In the genomic region with DNA sequence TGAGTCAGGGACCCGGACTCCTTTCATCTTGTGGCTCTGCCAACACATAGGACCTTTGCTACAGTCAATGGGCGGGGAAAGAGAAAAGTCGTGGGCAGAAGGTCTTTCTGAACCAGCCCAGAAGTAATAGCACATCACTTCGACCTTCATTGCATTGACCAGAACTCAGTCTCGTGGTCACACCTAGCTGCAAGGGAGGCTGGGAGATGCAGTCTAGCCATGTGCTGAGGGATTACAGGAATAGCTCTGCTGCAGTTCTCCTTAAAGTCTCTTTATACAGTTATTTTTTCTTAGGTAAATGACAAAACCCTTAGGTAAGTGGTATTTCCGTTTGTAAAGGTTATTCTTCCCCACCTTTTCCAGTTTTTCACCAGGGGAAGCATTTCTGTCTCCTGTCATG, we compare ENCODE assay signal across 28 cellular contexts.
"Had no signal": no experiment of that assay in that cellular context is flagged by ENCODE, and none has a peak within 500 bp of the region (broad histone marks: within the 10 kb centered on the region; RNA-seq: fewer than 3 reads in every experiment).

No MANE protein-coding gene starts in this region.

- H3K4me1 Mint-ChIP-seq: stimulated activated effector memory CD8-positive, alpha-beta T cell treated with anti-CD3 and anti-CD28 coated beads, Interleukin-12 subunit alpha, Interleukin-12 subunit beta, amount 100 ng/mL, for 72 hours; stimulated activated memory B cell treated with anti-CD40 and anti-IgM and Interleukin-4, amounts not matched to agents 10 μg/mL and 1 μg/mL and 100 μg/mL, for 72 hours; stimulated activated naive B cell treated with anti-CD40 and anti-IgM and Interleukin-4, amounts not matched to agents 10 μg/mL and 1 μg/mL and 100 μg/mL, for 72 hours; stimulated activated naive CD8-positive, alpha-beta T cell treated with anti-CD3 and anti-CD28 coated beads, Interleukin-15, amount 100 ng/mL, for 72 hours had no signal

- H3K27me3 Mint-ChIP-seq: type B pancreatic cell had no signal

- H3K36me3 ChIP-seq: suprapubic skin, thoracic aorta, thyroid gland, tibial nerve, transverse colon, upper lobe of left lung, upper lobe of right lung, uterus, vagina had no signal

- H3K4me3 ChIP-seq: stomach, suprapubic skin, testis, thoracic aorta, thyroid gland, tibial artery, tibial nerve, transverse colon, upper lobe of left lung, upper lobe of right lung, uterus, vagina had no signal

- H3K27ac ChIP-seq: stomach, suprapubic skin, testis, thoracic aorta, thyroid gland, tibial artery, tibial nerve, transverse colon, upper lobe of left lung, upper lobe of right lung, uterus, vagina had no signal

- DNase-seq: stimulated activated CD4-positive, alpha-beta T cell treated with anti-CD3 and anti-CD28 coated beads, Interleukin-2, amount 100 ng/mL, for 48 hours; stimulated activated CD4-positive, alpha-beta T cell treated with anti-CD3 and anti-CD28 coated beads, Interleukin-4, amount 100 ng/mL, for 1 hour; stimulated activated CD4-positive, alpha-beta T cell treated with anti-CD3 and anti-CD28 coated beads, Interleukin-4, amount 100 ng/mL, for 24 hours; stimulated activated CD4-positive, alpha-beta T cell treated with anti-CD3 and anti-CD28 coated beads, Interleukin-4, amount 100 ng/mL, for 4 hours; stimulated activated CD8-positive, alpha-beta memory T cell treated with anti-CD3 and anti-CD28 coated beads, Interleukin-4, amount 100 ng/mL, for 48 hours; stimulated activated naive B cell treated with anti-CD40 and anti-IgM and Interleukin-4, amounts not matched to agents 10 μg/mL and 1 μg/mL and 100 μg/mL, for 72 hours; stimulated activated naive CD4-positive, alpha-beta T cell; stimulated activated naive CD4-positive, alpha-beta T cell treated with Interleukin-2 at 50 U/mL for 16 hours; stimulated activated naive CD8-positive, alpha-beta T cell treated with anti-CD3 and anti-CD28 coated beads, Interleukin-15, amount 100 ng/mL, for 72 hours; stimulated activated naive CD8-positive, alpha-beta T cell treated with anti-CD3 and anti-CD28 coated beads, Interleukin-15, Interleukin-2, amounts not matched to agents 100 U/mL and 50 U/mL, for 24 hours; stomach; substantia nigra; testis; thyroid gland; tibial artery; transverse colon; trophoblast cell; upper lobe of left lung; upper lobe of right lung; uterus had no signal

- H3K27ac Mint-ChIP-seq: stimulated activated effector memory CD8-positive, alpha-beta T cell treated with anti-CD3 and anti-CD28 coated beads, Interleukin-12 subunit alpha, Interleukin-12 subunit beta, amount 100 ng/mL, for 72 hours; stimulated activated memory B cell treated with anti-CD40 and anti-IgM and Interleukin-4, amounts not matched to agents 10 μg/mL and 1 μg/mL and 100 μg/mL, for 72 hours; stimulated activated naive B cell treated with anti-CD40 and anti-IgM and Interleukin-4, amounts not matched to agents 10 μg/mL and 1 μg/mL and 100 μg/mL, for 72 hours; stimulated activated naive CD8-positive, alpha-beta T cell treated with anti-CD3 and anti-CD28 coated beads, Interleukin-15, amount 100 ng/mL, for 72 hours; stimulated activated naive CD8-positive, alpha-beta T cell treated with anti-CD3 and anti-CD28 coated beads, Interleukin-15, Interleukin-2, amounts not matched to agents 100 ng/mL and 50 ng/mL, for 24 hours; type B pancreatic cell had no signal

- ATAC-seq: stimulated activated effector memory CD8-positive, alpha-beta T cell treated with anti-CD3 and anti-CD28 coated beads, Interleukin-12 subunit alpha, Interleukin-12 subunit beta, amount 100 ng/mL, for 72 hours; stimulated activated memory B cell treated with anti-CD40 and anti-IgM and Interleukin-4, amounts not matched to agents 10 μg/mL and 1 μg/mL and 100 μg/mL, for 72 hours; stimulated activated naive B cell treated with anti-CD40 and anti-IgM and Interleukin-4, amounts not matched to agents 10 μg/mL and 1 μg/mL and 100 μg/mL, for 72 hours; stimulated activated naive CD8-positive, alpha-beta T cell treated with anti-CD3 and anti-CD28 coated beads, Interleukin-15, amount 100 ng/mL, for 72 hours; stimulated activated naive CD8-positive, alpha-beta T cell treated with anti-CD3 and anti-CD28 coated beads, Interleukin-15, Interleukin-2, amounts not matched to agents 100 U/mL and 50 U/mL, for 24 hours; upper lobe of right lung had no signal

- H3K4me3 Mint-ChIP-seq: stimulated activated effector memory CD8-positive, alpha-beta T cell treated with anti-CD3 and anti-CD28 coated beads, Interleukin-12 subunit alpha, Interleukin-12 subunit beta, amount 100 ng/mL, for 72 hours; stimulated activated memory B cell treated with anti-CD40 and anti-IgM and Interleukin-4, amounts not matched to agents 10 μg/mL and 1 μg/mL and 100 μg/mL, for 72 hours; stimulated activated naive B cell treated with anti-CD40 and anti-IgM and Interleukin-4, amounts not matched to agents 10 μg/mL and 1 μg/mL and 100 μg/mL, for 72 hours; stimulated activated naive CD8-positive, alpha-beta T cell treated with anti-CD3 and anti-CD28 coated beads, Interleukin-15, amount 100 ng/mL, for 72 hours; stimulated activated naive CD8-positive, alpha-beta T cell treated with anti-CD3 and anti-CD28 coated beads, Interleukin-15, Interleukin-2, amounts not matched to agents 100 ng/mL and 50 ng/mL, for 24 hours; type B pancreatic cell had no signal

- H3K27me3 ChIP-seq: stomach, testis, thyroid gland, tibial artery, tibial nerve, transverse colon, upper lobe of left lung, upper lobe of right lung, uterus, vagina had no signal

- H3K9me3 ChIP-seq: stomach, suprapubic skin, testis, thoracic aorta, thyroid gland, tibial artery, transverse colon, upper lobe of right lung, uterus, vagina had no signal

- H3K9me3 Mint-ChIP-seq: stimulated activated effector memory CD8-positive, alpha-beta T cell treated with anti-CD3 and anti-CD28 coated beads, Interleukin-12 subunit alpha, Interleukin-12 subunit beta, amount 100 ng/mL, for 72 hours; stimulated activated naive CD8-positive, alpha-beta T cell treated with anti-CD3 and anti-CD28 coated beads, Interleukin-15, Interleukin-2, amounts not matched to agents 100 ng/mL and 50 ng/mL, for 24 hours had no signal

- H3K4me1 ChIP-seq: suprapubic skin, thyroid gland, tibial artery, tibial nerve, transverse colon, upper lobe of left lung, upper lobe of right lung, uterus, vagina had no signal

- H3K36me3 Mint-ChIP-seq: stimulated activated effector memory CD8-positive, alpha-beta T cell treated with anti-CD3 and anti-CD28 coated beads, Interleukin-12 subunit alpha, Interleukin-12 subunit beta, amount 100 ng/mL, for 72 hours; stimulated activated memory B cell treated with anti-CD40 and anti-IgM and Interleukin-4, amounts not matched to agents 10 μg/mL and 1 μg/mL and 100 μg/mL, for 72 hours; type B pancreatic cell had no signal
